In genomic region chr17:76569607-76570279, GRCh38 we compare ENCODE assay signal across 3 cellular contexts.
TF ChIP-seq lines count a peak whose summit lies in the region.

No MANE protein-coding gene starts in this region.

TF ChIP-seq in IMR-90, 13 proteins besides CTCF, POLR2A, EP300 and RAD21:
- TF ChIP-seq RFX5 (IDR thresholded peaks at IDR 0.05; ENCODE audit: low read depth, low read length) (no peak), SMC3 (IDR thresholded peaks at IDR 0.05; ENCODE audit: low read depth, low read length) (no peak), ELK1 (IDR thresholded peaks at IDR 0.05; ENCODE audit: borderline replicate concordance, low read depth, low read length) (no peak), BHLHE40 (IDR thresholded peaks at IDR 0.05; ENCODE audit: low read depth, low read length) (no peak), CHD1 (IDR thresholded peaks at IDR 0.05; ENCODE audit: low read depth, low read length) (no peak), MAFK (IDR thresholded peaks at IDR 0.05; ENCODE audit: low read depth, low read length) (no peak), CEBPB (IDR thresholded peaks at IDR 0.05; ENCODE audit: low read depth, low read length) (no peak), NFE2L2 (IDR thresholded peaks at IDR 0.05; ENCODE audit: low read depth, low read length) (no peak), FOS (IDR thresholded peaks at IDR 0.05; ENCODE audit: low read depth, low read length) (no peak), MAZ (IDR thresholded peaks at IDR 0.05; ENCODE audit: borderline replicate concordance, low read depth, low read length) (no peak), RCOR1 (IDR thresholded peaks at IDR 0.05; ENCODE audit: insufficient replicate concordance, low read length) (no peak), MXI1 (IDR thresholded peaks at IDR 0.05; ENCODE audit: borderline replicate concordance, low read depth, low read length) (no peak), USF2 (IDR thresholded peaks at IDR 0.05; ENCODE audit: low read depth, low read length) (no peak)

TF ChIP-seq in liver, 16 proteins besides CTCF, POLR2A, EP300 and RAD21:
- no peak for TF ChIP-seq YY1 (IDR thresholded peaks at IDR 0.05)
- TF ChIP-seq FOXA2 (IDR thresholded peaks at IDR 0.05): no peak
- no peak for TF ChIP-seq REST (IDR thresholded peaks at IDR 0.05)
- TF ChIP-seq RXRA (IDR thresholded peaks at IDR 0.05): peak in 1 of 2 donors; percentile 27
- TF ChIP-seq EGR1 (IDR thresholded peaks at IDR 0.05; ENCODE audit: low read depth in 2 of 2): no peak
- no peak for TF ChIP-seq SP1 (IDR thresholded peaks at IDR 0.05)
- no peak for TF ChIP-seq ATF3 (IDR thresholded peaks at IDR 0.05)
- no peak for TF ChIP-seq MAX (IDR thresholded peaks at IDR 0.05)
- peak in 1 of 2 donors; percentile 16 for TF ChIP-seq HNF4A (conservative IDR thresholded peaks at IDR 0.05)
- no peak for TF ChIP-seq HNF4G (IDR thresholded peaks at IDR 0.05)
- peak; percentile 50 for TF ChIP-seq NR2F2 (IDR thresholded peaks at IDR 0.05)
- TF ChIP-seq JUND (IDR thresholded peaks at IDR 0.05): no peak
- TF ChIP-seq GABPA (IDR thresholded peaks at IDR 0.05 in 1 of 2, conservative IDR thresholded peaks at IDR 0.05 in 1 of 2): no peak
- TF ChIP-seq ZBTB33 (IDR thresholded peaks at IDR 0.05): no peak
- no peak for TF ChIP-seq FOXA1 (IDR thresholded peaks at IDR 0.05)
- TF ChIP-seq TAF1 (conservative IDR thresholded peaks at IDR 0.05): no peak

TF ChIP-seq in WTC11, 78 proteins besides CTCF, POLR2A, EP300 and RAD21:
- TF ChIP-seq NFE2L1 (CRISPR knock-in tag; IDR thresholded peaks at IDR 0.05) (no peak), ATF6 (CRISPR knock-in tag; IDR thresholded peaks at IDR 0.05) (no peak), FOXK1 (CRISPR knock-in tag; IDR thresholded peaks at IDR 0.05) (no peak), ZNF671 (CRISPR knock-in tag; IDR thresholded peaks at IDR 0.05) (no peak), ZBTB43 (CRISPR knock-in tag; IDR thresholded peaks at IDR 0.05) (no peak), KAT7 (CRISPR knock-in tag; IDR thresholded peaks at IDR 0.05; ENCODE audit: borderline replicate concordance) (no peak), E2F5 (CRISPR knock-in tag; IDR thresholded peaks at IDR 0.05) (no peak), GTF2I (CRISPR knock-in tag; conservative IDR thresholded peaks at IDR 0.05) (no peak), ZMAT4 (CRISPR knock-in tag; IDR thresholded peaks at IDR 0.05) (no peak), ZNF532 (CRISPR knock-in tag; IDR thresholded peaks at IDR 0.05; ENCODE audit: borderline replicate concordance) (no peak), ATF1 (CRISPR knock-in tag; IDR thresholded peaks at IDR 0.05) (no peak), ELF4 (CRISPR knock-in tag; IDR thresholded peaks at IDR 0.05; ENCODE audit: low read depth) (no peak), ZNF423 (CRISPR knock-in tag; IDR thresholded peaks at IDR 0.05) (no peak), E2F4 (CRISPR knock-in tag; IDR thresholded peaks at IDR 0.05; ENCODE audit: borderline replicate concordance, low read depth) (no peak), ZNF425 (CRISPR knock-in tag; conservative IDR thresholded peaks at IDR 0.05) (no peak), SOX15 (CRISPR knock-in tag; IDR thresholded peaks at IDR 0.05) (no peak), ZNF232 (CRISPR knock-in tag; IDR thresholded peaks at IDR 0.05) (no peak), ARID4B (CRISPR knock-in tag; IDR thresholded peaks at IDR 0.05; ENCODE audit: borderline replicate concordance) (no peak), HMGA2 (CRISPR knock-in tag; IDR thresholded peaks at IDR 0.05) (no peak), TCF7 (CRISPR knock-in tag; IDR thresholded peaks at IDR 0.05; ENCODE audit: low read depth) (no peak)
TF ChIP-seq in WTC11: peak in this region for 0.
